ENCODE assay signal across 1 cellular context in the genomic region with DNA sequence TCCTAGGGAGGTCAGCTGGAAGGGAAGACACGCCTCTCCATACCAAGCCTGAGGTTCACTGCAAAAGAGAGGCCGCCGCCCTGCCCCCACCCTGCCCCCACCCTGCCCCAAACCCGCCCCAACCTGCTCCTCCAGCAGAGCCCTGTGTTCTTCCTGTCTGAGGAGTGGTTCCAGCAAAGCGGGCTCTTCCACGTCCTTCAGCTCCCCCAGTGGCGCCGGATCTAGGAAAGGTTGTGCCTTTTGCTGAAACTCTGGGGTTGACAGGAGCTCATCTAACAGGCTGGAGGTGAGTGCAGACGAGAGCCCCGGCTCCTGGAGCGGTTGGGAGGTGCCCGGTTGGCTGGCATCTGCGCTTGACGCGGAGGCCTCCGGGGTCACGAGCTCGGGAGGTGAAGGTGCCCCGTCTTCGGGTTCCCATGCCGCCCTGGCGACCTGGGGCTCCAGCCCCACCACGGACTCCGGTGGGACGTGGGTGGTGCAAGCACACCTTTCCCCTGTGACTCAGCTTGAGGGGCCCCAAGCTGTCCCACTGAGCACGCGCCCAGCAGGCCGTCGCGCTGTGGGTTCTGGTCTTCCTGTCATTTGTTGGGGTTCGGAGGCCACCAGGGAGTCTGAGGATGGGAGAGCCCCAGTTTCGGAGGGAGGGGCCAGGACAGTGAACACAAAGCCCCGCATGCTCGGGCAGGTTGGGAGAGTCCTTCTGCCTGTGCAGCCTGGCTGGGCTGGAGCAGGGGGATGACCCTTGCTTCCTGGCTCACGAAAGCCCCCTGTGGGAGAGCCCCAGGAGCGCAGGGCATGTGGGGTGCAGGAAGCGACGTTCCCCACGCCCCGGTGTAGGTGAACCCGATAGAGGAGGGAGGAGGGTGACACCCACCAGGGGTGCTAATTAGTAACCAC.
TF ChIP-seq lines count a peak whose summit lies in the region.

No MANE protein-coding gene starts in this region.

TF ChIP-seq in GM12878, 131 proteins besides CTCF, POLR2A, EP300 and RAD21 (continued from another document):
- 0 out of 3 replicates have a peak, but pooled peaks of 1 of the 2 experiments have one; percentile 50 for TF ChIP-seq EGR1 (IDR thresholded peaks at IDR 0.05; ENCODE audit: borderline replicate concordance in 1 of 2, low read depth in 2 of 2, low read length in 2 of 2)
- TF ChIP-seq SUPT20H (IDR thresholded peaks at IDR 0.05; ENCODE audit: borderline replicate concordance, control insufficient read depth, low read depth, low read length) = no peak
- no peak for TF ChIP-seq SPI1 (IDR thresholded peaks at IDR 0.05; ENCODE audit: borderline replicate concordance, insufficient read depth, low read depth, low read length)
- no peak for TF ChIP-seq HDAC2 (IDR thresholded peaks at IDR 0.05)
- peak; percentile 44 for TF ChIP-seq RUNX3 (IDR thresholded peaks at IDR 0.05; ENCODE audit: low read length)
- no peak for TF ChIP-seq YBX1 (IDR thresholded peaks at IDR 0.05)
- TF ChIP-seq CREM (IDR thresholded peaks at IDR 0.05; ENCODE audit: low read depth) = no peak
- TF ChIP-seq, protein P1, sequence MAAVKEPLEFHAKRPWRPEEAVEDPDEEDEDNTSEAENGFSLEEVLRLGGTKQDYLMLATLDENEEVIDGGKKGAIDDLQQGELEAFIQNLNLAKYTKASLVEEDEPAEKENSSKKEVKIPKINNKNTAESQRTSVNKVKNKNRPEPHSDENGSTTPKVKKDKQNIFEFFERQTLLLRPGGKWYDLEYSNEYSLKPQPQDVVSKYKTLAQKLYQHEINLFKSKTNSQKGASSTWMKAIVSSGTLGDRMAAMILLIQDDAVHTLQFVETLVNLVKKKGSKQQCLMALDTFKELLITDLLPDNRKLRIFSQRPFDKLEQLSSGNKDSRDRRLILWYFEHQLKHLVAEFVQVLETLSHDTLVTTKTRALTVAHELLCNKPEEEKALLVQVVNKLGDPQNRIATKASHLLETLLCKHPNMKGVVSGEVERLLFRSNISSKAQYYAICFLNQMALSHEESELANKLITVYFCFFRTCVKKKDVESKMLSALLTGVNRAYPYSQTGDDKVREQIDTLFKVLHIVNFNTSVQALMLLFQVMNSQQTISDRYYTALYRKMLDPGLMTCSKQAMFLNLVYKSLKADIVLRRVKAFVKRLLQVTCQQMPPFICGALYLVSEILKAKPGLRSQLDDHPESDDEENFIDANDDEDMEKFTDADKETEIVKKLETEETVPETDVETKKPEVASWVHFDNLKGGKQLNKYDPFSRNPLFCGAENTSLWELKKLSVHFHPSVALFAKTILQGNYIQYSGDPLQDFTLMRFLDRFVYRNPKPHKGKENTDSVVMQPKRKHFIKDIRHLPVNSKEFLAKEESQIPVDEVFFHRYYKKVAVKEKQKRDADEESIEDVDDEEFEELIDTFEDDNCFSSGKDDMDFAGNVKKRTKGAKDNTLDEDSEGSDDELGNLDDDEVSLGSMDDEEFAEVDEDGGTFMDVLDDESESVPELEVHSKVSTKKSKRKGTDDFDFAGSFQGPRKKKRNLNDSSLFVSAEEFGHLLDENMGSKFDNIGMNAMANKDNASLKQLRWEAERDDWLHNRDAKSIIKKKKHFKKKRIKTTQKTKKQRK (IDR thresholded peaks at IDR 0.05; ENCODE audit: low read depth, low read length) = no peak
